8 cellular contexts compared by ENCODE assay signal in genomic region chr18:66560092-66560491, GRCh38. TPM values are rescaled to one million over a fixed set of nuclear protein-coding genes. Genes with fewer than 3 reads are reported as not detected.
DNase-seq lines count a peak whose midpoint lies in the region; ATAC-seq and TF ChIP-seq lines count a peak whose summit lies in the region.
"Had no signal": no experiment of that assay in that cellular context is flagged by ENCODE, and none has a peak within 500 bp of the region (broad histone marks: within the 10 kb centered on the region; RNA-seq: fewer than 3 reads in every experiment).

No MANE protein-coding gene starts in this region.

- 69 to 77% methylated on average over 4 of the region's 4 CpGs for WGBS in endodermal cell (ENCODE audit: insufficient coverage in 1 of 2, insufficient read length in 1 of 2), 2 experiments

- no peak for ATAC-seq in stimulated activated naive B cell treated with anti-CD40 and anti-IgM and Interleukin-4, amounts not matched to agents 10 μg/mL and 1 μg/mL and 100 μg/mL, for 72 hours (replicated peaks)

- TF ChIP-seq CTCF in endodermal cell (conservative IDR thresholded peaks at IDR 0.05), result peak; percentile 79
- peak; percentile 66 for TF ChIP-seq CTCF in retinal pigment epithelial cell (conservative IDR thresholded peaks at IDR 0.05; ENCODE audit: low read depth, low read length)
- no peak for TF ChIP-seq CTCF in mesothelial cell of epicardium (IDR thresholded peaks at IDR 0.05; ENCODE audit: unreplicated experiment)

- no peaks in the 10 kb centered on the region for H3K27me3 Mint-ChIP-seq in endodermal cell (ENCODE audit: insufficient read depth)
- H3K27me3 Mint-ChIP-seq in stimulated activated naive B cell treated with anti-CD40 and anti-IgM and Interleukin-4, amounts not matched to agents 10 μg/mL and 1 μg/mL and 100 μg/mL, for 72 hours, result no peaks in the 10 kb centered on the region
- H3K27me3 Mint-ChIP-seq in CD8-positive, alpha-beta memory T cell, result no peaks in the 10 kb centered on the region
- peaks cover 8% of the 10 kb centered on the region for H3K27me3 Mint-ChIP-seq in mesothelial cell of epicardium (ENCODE audit: low read depth)

- no peaks in the 10 kb centered on the region for H3K36me3 ChIP-seq in endodermal cell (ENCODE audit: control insufficient read depth, insufficient read depth, low read length)
- no peaks in the 10 kb centered on the region for H3K36me3 ChIP-seq in CD8-positive, alpha-beta memory T cell (ENCODE audit: insufficient read depth, low read length)

- POLR2A ChIA-PET in CD8-positive, alpha-beta memory T cell (lab: Charles Lee), result no interaction called here

- H3K9me3 Mint-ChIP-seq in endodermal cell (peaks cover 6% of the 10 kb centered on the region), mesothelial cell of epicardium (no peaks in the 10 kb centered on the region)
- H3K9me3 Mint-ChIP-seq in stimulated activated naive B cell treated with anti-CD40 and anti-IgM and Interleukin-4, amounts not matched to agents 10 μg/mL and 1 μg/mL and 100 μg/mL, for 72 hours, result no peaks in the 10 kb centered on the region
- peaks cover 0 to 18% (median 0%) of the 10 kb centered on the region in 5 donors for H3K9me3 Mint-ChIP-seq in CD8-positive, alpha-beta memory T cell

- CTCF ChIA-PET in CD8-positive, alpha-beta memory T cell (lab: Charles Lee), result no interaction called here

- DNase-seq in HT1080 (ENCODE audit: low read depth), result peak; percentile 16
- peak; percentile 26 for DNase-seq in NCI-H446 treated with DMSO at 0.1 percent for 48 hours (lab: John Stamatoyannopoulos, UW)
- peak; percentile 58 for DNase-seq in endodermal cell
- no peak for DNase-seq in retinal pigment epithelial cell (ENCODE audit: low read depth)
- DNase-seq in stimulated activated naive B cell treated with anti-CD40 and anti-IgM and Interleukin-4, amounts not matched to agents 10 μg/mL and 1 μg/mL and 100 μg/mL, for 72 hours, result no peak
- DNase-seq in CD8-positive, alpha-beta memory T cell, result no peak
- DNase-seq in mesothelial cell of epicardium (ENCODE audit: low spot score in 2 of 2, unreplicated experiment in 2 of 2), result no peak

- no peaks in the 10 kb centered on the region for H3K4me1 ChIP-seq in endodermal cell (ENCODE audit: control insufficient read depth, insufficient read depth, low read length)
- H3K4me1 ChIP-seq in CD8-positive, alpha-beta memory T cell (ENCODE audit: insufficient read depth, low read length), result no peaks in the 10 kb centered on the region

- no peaks in the 10 kb centered on the region for H3K9me3 ChIP-seq in endodermal cell (ENCODE audit: control insufficient read depth, low read length)
- no peaks in the 10 kb centered on the region for H3K9me3 ChIP-seq in CD8-positive, alpha-beta memory T cell (ENCODE audit: low read length)

- H3K4me3 Mint-ChIP-seq in endodermal cell (no peak overlapping the region), mesothelial cell of epicardium (no peak overlapping the region)
- no peak overlapping the region for H3K4me3 Mint-ChIP-seq in stimulated activated naive B cell treated with anti-CD40 and anti-IgM and Interleukin-4, amounts not matched to agents 10 μg/mL and 1 μg/mL and 100 μg/mL, for 72 hours
- H3K4me3 Mint-ChIP-seq in CD8-positive, alpha-beta memory T cell, result no peak overlapping the region

- no peaks in the 10 kb centered on the region for H3K36me3 Mint-ChIP-seq in endodermal cell (ENCODE audit: low read depth)
- H3K36me3 Mint-ChIP-seq in stimulated activated naive B cell treated with anti-CD40 and anti-IgM and Interleukin-4, amounts not matched to agents 10 μg/mL and 1 μg/mL and 100 μg/mL, for 72 hours, result no peaks in the 10 kb centered on the region
- no peaks in the 10 kb centered on the region for H3K36me3 Mint-ChIP-seq in CD8-positive, alpha-beta memory T cell
- H3K36me3 Mint-ChIP-seq in mesothelial cell of epicardium, result no peaks in the 10 kb centered on the region

- H3K27me3 ChIP-seq in endodermal cell (ENCODE audit: control insufficient read depth, insufficient read depth, low read length, poor library complexity, severe bottlenecking), result no peaks in the 10 kb centered on the region
- H3K27me3 ChIP-seq in CD8-positive, alpha-beta memory T cell (ENCODE audit: insufficient read depth, low read length, poor library complexity, severe bottlenecking), result no peaks in the 10 kb centered on the region

- H3K4me1 Mint-ChIP-seq in endodermal cell (peaks cover 2% of the 10 kb centered on the region), mesothelial cell of epicardium (no peaks in the 10 kb centered on the region)
- no peaks in the 10 kb centered on the region for H3K4me1 Mint-ChIP-seq in stimulated activated naive B cell treated with anti-CD40 and anti-IgM and Interleukin-4, amounts not matched to agents 10 μg/mL and 1 μg/mL and 100 μg/mL, for 72 hours
- H3K4me1 Mint-ChIP-seq in CD8-positive, alpha-beta memory T cell, result no peaks in the 10 kb centered on the region

- H3K27ac Mint-ChIP-seq in endodermal cell (no peak overlapping the region), mesothelial cell of epicardium (no peak overlapping the region)
- no peak overlapping the region for H3K27ac Mint-ChIP-seq in stimulated activated naive B cell treated with anti-CD40 and anti-IgM and Interleukin-4, amounts not matched to agents 10 μg/mL and 1 μg/mL and 100 μg/mL, for 72 hours
- no peak overlapping the region for H3K27ac Mint-ChIP-seq in CD8-positive, alpha-beta memory T cell

- H3K9ac ChIP-seq in endodermal cell (ENCODE audit: extremely low read depth, low read length, poor library complexity, severe bottlenecking), result no peak overlapping the region

- H3K4me3 ChIP-seq in endodermal cell (ENCODE audit: low read length), result no peak overlapping the region
- no peak overlapping the region for H3K4me3 ChIP-seq in retinal pigment epithelial cell (ENCODE audit: low read length)
- H3K4me3 ChIP-seq in CD8-positive, alpha-beta memory T cell (ENCODE audit: low read length), result no peak overlapping the region
- H3K4me3 ChIP-seq: skin epidermis had no signal

- H3K27ac ChIP-seq in endodermal cell (ENCODE audit: low read depth, low read length), result no peak overlapping the region
- H3K27ac ChIP-seq in CD8-positive, alpha-beta memory T cell (ENCODE audit: low read depth, low read length), result no peak overlapping the region
- H3K27ac ChIP-seq: skin epidermis had no signal

RNA-seq across cellular contexts. Expression of gene CDH19, which starts 43.8 kb away (rescaled TPM):
- not detected in 2 replicates for total RNA-seq in HT1080 (2014; rRNA removed; shearing (Covaris generic))
- polyA plus RNA-seq in HT1080 (2015; cell fraction: cytosol; rRNA removed), result not detected in 2 replicates
- polyA plus RNA-seq in HT1080 (2015; cell fraction: nucleus; rRNA removed), result 0.20 TPM in 1 of 2 replicates, not detected in the other
- total RNA-seq in endodermal cell (not detected), mesothelial cell of epicardium (not detected in 3 replicates)
- 1.2 TPM for polyA plus RNA-seq in endodermal cell (2013, experiment 1 of 2)
- polyA plus RNA-seq in endodermal cell (2013, experiment 2 of 2), result 0.99 TPM
- total RNA-seq in CD8-positive, alpha-beta memory T cell, result not detected
- not detected for polyA plus RNA-seq in CD8-positive, alpha-beta memory T cell

Comparison
In these comparisons a context has a peak if more than half of its experiments do, and no peak if none do; other contexts are left out.
1. DNase-seq: peak in HT1080 (single experiment), NCI-H446 treated with DMSO at 0.1 percent for 48 hours (single experiment) and endodermal cell (single experiment); none in retinal pigment epithelial cell (single experiment), stimulated activated naive B cell treated with anti-CD40 and anti-IgM and Interleukin-4, amounts not matched to agents 10 μg/mL and 1 μg/mL and 100 μg/mL, for 72 hours (single experiment), CD8-positive, alpha-beta memory T cell (0 of 5) and mesothelial cell of epicardium (0 of 2).